ENCODE assay signal across 12 cellular contexts in genomic region chr1:55338448-55338820, GRCh38.
DNase-seq lines count a peak whose midpoint lies in the region; ATAC-seq and TF ChIP-seq lines count a peak whose summit lies in the region.
"Had no signal": no experiment of that assay in that cellular context is flagged by ENCODE, and none has a peak within 500 bp of the region (broad histone marks: within the 10 kb centered on the region; RNA-seq: fewer than 3 reads in every experiment).

No MANE protein-coding gene starts in this region.

- H3K4me3 Mint-ChIP-seq in stimulated activated naive CD8-positive, alpha-beta T cell treated with anti-CD3 and anti-CD28 coated beads, Interleukin-15, amount 100 ng/mL, for 72 hours, result no peak overlapping the region
- H3K4me3 Mint-ChIP-seq in CD14-positive monocyte, result no peak overlapping the region
- H3K4me3 Mint-ChIP-seq: activated naive CD8-positive, alpha-beta T cell; nephron had no signal

- intact Hi-C loops in CD14-positive monocyte (cut with micrococcal nuclease), result no loop called here

- peaks cover 5% of the 10 kb centered on the region for H3K27me3 Mint-ChIP-seq in stimulated activated naive CD8-positive, alpha-beta T cell treated with anti-CD3 and anti-CD28 coated beads, Interleukin-15, amount 100 ng/mL, for 72 hours
- peaks cover 1 to 4% (median 3%) of the 10 kb centered on the region in 3 donors for H3K27me3 Mint-ChIP-seq in CD14-positive monocyte (ENCODE audit: low read depth in 3 of 3)

- H3K4me1 Mint-ChIP-seq in stimulated activated naive CD8-positive, alpha-beta T cell treated with anti-CD3 and anti-CD28 coated beads, Interleukin-15, amount 100 ng/mL, for 72 hours, result no peaks in the 10 kb centered on the region
- H3K4me1 Mint-ChIP-seq in CD14-positive monocyte, result no peaks in the 10 kb centered on the region

- H3K36me3 Mint-ChIP-seq in CD14-positive monocyte, result no peaks in the 10 kb centered on the region

- TF ChIP-seq CTCF in CD14-positive monocyte (IDR thresholded peaks at IDR 0.05), result no peak

- peaks cover 11 to 12% of the 10 kb centered on the region in 2 donors for H3K9me3 Mint-ChIP-seq in stimulated activated naive CD8-positive, alpha-beta T cell treated with anti-CD3 and anti-CD28 coated beads, Interleukin-15, amount 100 ng/mL, for 72 hours
- peaks cover 0 to 11% (median 4%) of the 10 kb centered on the region in 7 donors for H3K9me3 Mint-ChIP-seq in CD14-positive monocyte

- DNase-seq in stimulated activated naive CD8-positive, alpha-beta T cell treated with anti-CD3 and anti-CD28 coated beads, Interleukin-15, Interleukin-2, amounts not matched to agents 100 U/mL and 50 U/mL, for 24 hours, result no peak
- no peak for DNase-seq in stimulated activated naive CD8-positive, alpha-beta T cell treated with anti-CD3 and anti-CD28 coated beads, Interleukin-15, amount 100 ng/mL, for 72 hours
- DNase-seq in SK-N-DZ (ENCODE audit: low spot score) (peak; percentile 2), Kasumi-1 (lab: John Stamatoyannopoulos, UW) (no peak), CD14-positive monocyte (ENCODE audit: low spot score) (no peak)
- DNase-seq: dorsolateral prefrontal cortex, NCI-H1105 had no signal

- H3K27ac Mint-ChIP-seq in stimulated activated naive CD8-positive, alpha-beta T cell treated with anti-CD3 and anti-CD28 coated beads, Interleukin-15, amount 100 ng/mL, for 72 hours, result no peak overlapping the region
- H3K27ac Mint-ChIP-seq in CD14-positive monocyte, result no peak overlapping the region
- H3K27ac Mint-ChIP-seq: activated naive CD8-positive, alpha-beta T cell; nephron had no signal

- ATAC-seq in stimulated activated naive CD8-positive, alpha-beta T cell treated with anti-CD3 and anti-CD28 coated beads, Interleukin-15, Interleukin-2, amounts not matched to agents 100 U/mL and 50 U/mL, for 24 hours, result peak; percentile 55
- ATAC-seq in stimulated activated naive CD8-positive, alpha-beta T cell treated with anti-CD3 and anti-CD28 coated beads, Interleukin-15, amount 100 ng/mL, for 72 hours, result no peak
- peak; percentile 13 for ATAC-seq in HG02885 (IDR thresholded peaks at IDR 0.05; ENCODE audit: poor library complexity, unreplicated experiment)
- no peak for ATAC-seq in HG02870 (IDR thresholded peaks at IDR 0.05; ENCODE audit: unreplicated experiment)
- no peak for ATAC-seq in HG02642 (IDR thresholded peaks at IDR 0.05; ENCODE audit: poor library complexity, unreplicated experiment)

Comparison
In these comparisons a context has a peak if more than half of its experiments do, and no peak if none do; other contexts are left out.
1. ATAC-seq: peak in stimulated activated naive CD8-positive, alpha-beta T cell treated with anti-CD3 and anti-CD28 coated beads, Interleukin-15, Interleukin-2, amounts not matched to agents 100 U/mL and 50 U/mL, for 24 hours (single experiment) and HG02885 (single experiment); none in stimulated activated naive CD8-positive, alpha-beta T cell treated with anti-CD3 and anti-CD28 coated beads, Interleukin-15, amount 100 ng/mL, for 72 hours (single experiment), HG02870 (single experiment) and HG02642 (single experiment).